In the genomic region with DNA sequence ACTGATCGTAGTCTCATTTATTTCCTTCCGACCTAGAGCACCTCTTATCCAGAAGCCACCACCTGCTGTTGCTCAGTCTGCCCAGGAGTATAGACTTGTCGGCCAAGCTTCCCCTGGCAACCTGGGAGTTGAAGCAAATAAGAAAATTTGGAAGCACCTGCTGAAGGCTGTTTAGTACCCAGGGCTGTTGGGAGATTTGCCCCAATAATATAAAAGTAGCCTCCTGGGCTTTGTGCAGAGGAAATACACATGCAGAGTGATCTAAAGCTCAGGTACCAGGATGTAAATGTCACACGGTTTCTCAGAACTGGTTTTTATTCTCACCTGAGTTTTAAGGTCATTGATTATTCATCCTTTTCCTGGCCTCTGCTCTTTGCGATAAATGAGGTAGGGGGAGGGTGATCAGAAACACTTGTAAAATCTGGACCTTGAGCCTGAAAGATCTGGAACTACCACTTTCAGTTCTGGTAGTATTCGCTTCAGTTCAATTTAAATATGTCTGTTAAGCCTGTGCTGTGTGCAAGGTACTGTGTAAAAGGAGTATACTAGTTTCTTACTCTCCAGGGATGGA, we compare ENCODE assay signal across 1 cellular context.
A peak's percentile ranks its signal among the peaks of the same experiment; 100 is the strongest.
TF ChIP-seq lines count a peak whose summit lies in the region.

No MANE protein-coding gene starts in this region.

TF ChIP-seq in H1, 55 proteins besides CTCF, POLR2A, EP300 and RAD21:
- TF ChIP-seq, protein P1, sequence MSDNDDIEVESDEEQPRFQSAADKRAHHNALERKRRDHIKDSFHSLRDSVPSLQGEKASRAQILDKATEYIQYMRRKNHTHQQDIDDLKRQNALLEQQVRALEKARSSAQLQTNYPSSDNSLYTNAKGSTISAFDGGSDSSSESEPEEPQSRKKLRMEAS (IDR thresholded peaks at IDR 0.05): no peak
- no peak for TF ChIP-seq EGR1 (IDR thresholded peaks at IDR 0.05; ENCODE audit: borderline replicate concordance, low read depth, low read length)
- peak; percentile 21 for TF ChIP-seq ASH2L (IDR thresholded peaks at IDR 0.05; ENCODE audit: low read length)
